2 cellular contexts compared by ENCODE assay signal in genomic region chr21:21622460-21623234, GRCh38.
TF ChIP-seq lines count a peak whose summit lies in the region.

No MANE protein-coding gene starts in this region.

TF ChIP-seq in HepG2, 621 proteins besides CTCF, POLR2A, EP300 and RAD21:
- TF ChIP-seq SIX4 (CRISPR knock-in tag; IDR thresholded peaks at IDR 0.05) (no peak), ZNF160 (CRISPR knock-in tag; IDR thresholded peaks at IDR 0.05) (no peak), IKZF1 (IDR thresholded peaks at IDR 0.05) (no peak), MAFK (conservative IDR thresholded peaks at IDR 0.05 in 1 of 2, IDR thresholded peaks at IDR 0.05 in 1 of 2; ENCODE audit: low read length in 2 of 2) (peak; percentile 37 to 79; a peak in 3 of 4 replicates), MAFF (IDR thresholded peaks at IDR 0.05; ENCODE audit: low read depth, low read length) (peak; percentile 48), ZBTB43 (CRISPR knock-in tag; conservative IDR thresholded peaks at IDR 0.05) (no peak), NBN (conservative IDR thresholded peaks at IDR 0.05) (no peak), MIER3 (CRISPR knock-in tag; IDR thresholded peaks at IDR 0.05; ENCODE audit: borderline replicate concordance) (no peak), HNF1B (CRISPR knock-in tag; IDR thresholded peaks at IDR 0.05) (no peak), ETV6 (CRISPR knock-in tag; conservative IDR thresholded peaks at IDR 0.05) (no peak), ZNF280B (CRISPR knock-in tag; IDR thresholded peaks at IDR 0.05; ENCODE audit: borderline replicate concordance) (no peak), ZNF101 (CRISPR knock-in tag; IDR thresholded peaks at IDR 0.05; ENCODE audit: borderline replicate concordance, low read depth) (no peak), ZNF30 (CRISPR knock-in tag; IDR thresholded peaks at IDR 0.05) (no peak)

TF ChIP-seq in IMR-90, 13 proteins besides CTCF, POLR2A, EP300 and RAD21 (continued from another document):
- TF ChIP-seq SMC3 (IDR thresholded peaks at IDR 0.05; ENCODE audit: low read depth, low read length) (no peak), MAFK (IDR thresholded peaks at IDR 0.05; ENCODE audit: low read depth, low read length) (peak; percentile 75)
